26 cellular contexts compared by ENCODE assay signal in genomic region chr2:105618351-105618659, GRCh38.
"Had no signal": no experiment of that assay in that cellular context is flagged by ENCODE, and none has a peak within 500 bp of the region (broad histone marks: within the 10 kb centered on the region; RNA-seq: fewer than 3 reads in every experiment).

No MANE protein-coding gene starts in this region.

- H3K4me2 ChIP-seq: hepatocyte had no signal

- H3K27ac ChIP-seq: adrenal gland, coronary artery, gastrocnemius medialis, ovary, right lobe of liver, transverse colon had no signal

- H3K27ac Mint-ChIP-seq: activated CD4-positive, alpha-beta T cell treated with anti-CD3 and anti-CD28 coated beads, Interleukin-2, amount 10 ng/mL, durations not matched to agents 7 days and 5 days; activated naive CD4-positive, alpha-beta T cell treated with anti-CD3 and anti-CD28 coated beads, Interleukin-2, amount 50 U/mL, for 24 hours; activated T-helper 17 cell treated with anti-CD3 and anti-CD28 coated beads, Interleukin-2, amount 50 U/mL, for 72 hours; nephron; progenitor cell of endocrine pancreas; WTC11 had no signal

- H3K4me3 ChIP-seq: adrenal gland, coronary artery, gastrocnemius medialis, hepatocyte, ovary, right lobe of liver, transverse colon had no signal

- H3K9me3 Mint-ChIP-seq: activated CD4-positive, alpha-beta T cell treated with anti-CD3 and anti-CD28 coated beads, Interleukin-2, amount 10 ng/mL, durations not matched to agents 7 days and 5 days; activated naive CD4-positive, alpha-beta T cell treated with anti-CD3 and anti-CD28 coated beads, Interleukin-2, amount 50 U/mL, for 24 hours; activated T-cell treated with anti-CD3 and anti-CD28 coated beads, Interleukin-2, amount 50 U/mL, for 4 hours; activated T-helper 17 cell treated with anti-CD3 and anti-CD28 coated beads, Interleukin-2, amount 50 U/mL, for 72 hours; effector memory CD8-positive, alpha-beta T cell had no signal

- H3K4me3 Mint-ChIP-seq: activated CD4-positive, alpha-beta T cell treated with anti-CD3 and anti-CD28 coated beads, Interleukin-2, amount 10 ng/mL, durations not matched to agents 7 days and 5 days; activated naive CD4-positive, alpha-beta T cell treated with anti-CD3 and anti-CD28 coated beads, Interleukin-2, amount 50 U/mL, for 24 hours; activated T-cell treated with anti-CD3 and anti-CD28 coated beads, Interleukin-2, amount 50 U/mL, for 4 hours; activated T-helper 17 cell treated with anti-CD3 and anti-CD28 coated beads, Interleukin-2, amount 50 U/mL, for 72 hours; brain; effector memory CD8-positive, alpha-beta T cell; nephron; WTC11 had no signal

- H3K36me3 Mint-ChIP-seq: activated naive CD4-positive, alpha-beta T cell treated with anti-CD3 and anti-CD28 coated beads, Interleukin-2, amount 50 U/mL, for 24 hours; brain had no signal

- H2AFZ ChIP-seq: hepatocyte had no signal

- H3K9me3 ChIP-seq: adrenal gland, gastrocnemius medialis, ovary, right lobe of liver, transverse colon had no signal

- H3K27me3 Mint-ChIP-seq: activated naive CD4-positive, alpha-beta T cell treated with anti-CD3 and anti-CD28 coated beads, Interleukin-2, amount 50 U/mL, for 24 hours had no signal

- DNase-seq: activated CD4-positive, alpha-beta T cell treated with anti-CD3 and anti-CD28 coated beads for 1 hour; activated CD4-positive, alpha-beta T cell treated with anti-CD3 and anti-CD28 coated beads, Interleukin-2, amount 10 ng/mL, durations not matched to agents 7 days and 5 days; activated CD8-positive, alpha-beta memory T cell treated with anti-CD3 and anti-CD28 coated beads for 24 hours; activated CD8-positive, alpha-beta memory T cell treated with anti-CD3 and anti-CD28 coated beads, Interleukin-2, amount 50 U/mL, for 4 hours; activated gamma-delta T cell treated with Interleukin-2 at 50 U/mL for 16 hours; activated T-cell treated with anti-CD3 and anti-CD28 coated beads, Interleukin-2, amount 50 U/mL, for 4 hours; adrenal gland; aorta; effector memory CD8-positive, alpha-beta T cell; erythroblast; gastrocnemius medialis; islet precursor cell; left ventricle myocardium superior; ovary; right lobe of liver; stimulated activated CD4-positive, alpha-beta T cell treated with anti-CD3 and anti-CD28 coated beads, Interleukin-4, amount 100 ng/mL, for 1 hour; T-helper 2 cell; transverse colon had no signal

- ATAC-seq: activated T-cell treated with anti-CD3 and anti-CD28 coated beads, Interleukin-2, amount 50 U/mL, for 4 hours; activated T-helper 17 cell treated with anti-CD3 and anti-CD28 coated beads, Interleukin-2, amount 50 U/mL, for 72 hours; effector memory CD8-positive, alpha-beta T cell; gastrocnemius medialis had no signal

- H3K27me3 ChIP-seq: adrenal gland, gastrocnemius medialis, hepatocyte, ovary, right lobe of liver, transverse colon had no signal

- H3K4me1 Mint-ChIP-seq: activated naive CD4-positive, alpha-beta T cell treated with anti-CD3 and anti-CD28 coated beads, Interleukin-2, amount 50 U/mL, for 24 hours; activated T-helper 17 cell treated with anti-CD3 and anti-CD28 coated beads, Interleukin-2, amount 50 U/mL, for 72 hours had no signal

- H3K4me1 ChIP-seq: adrenal gland, gastrocnemius medialis, right lobe of liver, transverse colon had no signal

- H3K36me3 ChIP-seq: adrenal gland, gastrocnemius medialis, ovary, right lobe of liver, transverse colon had no signal
